In the genomic region with DNA sequence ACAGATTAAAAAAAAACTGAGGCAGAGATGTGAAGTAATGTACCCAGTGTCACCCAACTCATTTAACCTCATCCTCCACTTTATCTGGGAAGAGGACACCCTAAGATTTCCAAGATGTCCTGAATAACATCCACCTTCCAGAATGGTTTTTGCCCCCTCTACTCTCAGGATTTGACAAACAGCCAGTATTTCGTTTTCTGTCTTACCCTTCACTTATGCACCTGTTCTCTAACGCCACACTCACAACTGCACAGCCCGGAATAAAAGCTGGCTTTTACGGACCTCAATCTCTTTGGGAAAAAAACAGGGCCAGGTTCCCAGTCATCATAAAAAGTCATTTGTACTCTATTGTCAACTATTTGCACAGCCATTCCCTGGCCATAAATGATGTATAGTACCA, we compare ENCODE assay signal across 15 cellular contexts. TPM values are rescaled to one million over a fixed set of nuclear protein-coding genes. Genes with fewer than 3 reads are reported as not detected.
DNase-seq lines count a peak whose midpoint lies in the region; ATAC-seq and TF ChIP-seq lines count a peak whose summit lies in the region.
"Had no signal": no experiment of that assay in that cellular context is flagged by ENCODE, and none has a peak within 500 bp of the region (broad histone marks: within the 10 kb centered on the region; RNA-seq: fewer than 3 reads in every experiment).

No MANE protein-coding gene starts in this region.

- H3K36me3 ChIP-seq in duodenal mucosa (ENCODE audit: control insufficient read depth in 1 of 2, insufficient read depth in 2 of 2, low read length in 2 of 2) (no peaks in the 10 kb centered on the region), muscle layer of duodenum (ENCODE audit: control insufficient read depth in 1 of 2, insufficient read depth in 2 of 2, low read length in 2 of 2) (no peaks in the 10 kb centered on the region), ascending aorta (no peaks in the 10 kb centered on the region)
- H3K36me3 ChIP-seq: BE2C had no signal

- intact Hi-C loops in ascending aorta (cut with DNase I), result no loop called here

- ATAC-seq in HG02798 (IDR thresholded peaks at IDR 0.05; ENCODE audit: poor library complexity, unreplicated experiment), result no peak
- ATAC-seq: CD8-positive, alpha-beta T cell had no signal

- H3K9me3 ChIP-seq in duodenal mucosa (ENCODE audit: control insufficient read depth in 1 of 2, low read length in 2 of 2) (no peaks in the 10 kb centered on the region), muscle layer of duodenum (ENCODE audit: control insufficient read depth in 1 of 2, low read length in 2 of 2) (no peaks in the 10 kb centered on the region), ascending aorta (no peaks in the 10 kb centered on the region)
- H3K9me3 ChIP-seq: BE2C had no signal

- H3K27me3 ChIP-seq in duodenal mucosa (ENCODE audit: control insufficient read depth in 1 of 2, insufficient read depth in 2 of 2, low read length in 2 of 2), result no peaks in the 10 kb centered on the region
- H3K27me3 ChIP-seq in muscle layer of duodenum (ENCODE audit: low read depth, low read length), result no peaks in the 10 kb centered on the region
- no peaks in the 10 kb centered on the region for H3K27me3 ChIP-seq in ascending aorta

- H3K27ac ChIP-seq in duodenal mucosa (ENCODE audit: low read depth, low read length) (peak overlapping the region; percentile 77), muscle layer of duodenum (ENCODE audit: low read length) (peak overlapping the region; percentile 89), ascending aorta (no peak overlapping the region)

- peak overlapping the region in 1 of 2 donors; percentile 35 for H3K9ac ChIP-seq in duodenal mucosa (ENCODE audit: low read depth in 1 of 2, low read length in 2 of 2)

- TF ChIP-seq CTCF in ascending aorta (IDR thresholded peaks at IDR 0.05), result no peak

- H3K4me1 ChIP-seq in duodenal mucosa (ENCODE audit: control insufficient read depth in 1 of 2, insufficient read depth in 2 of 2, low read length in 2 of 2) (peaks cover 0 to 27% of the 10 kb centered on the region in 2 donors), muscle layer of duodenum (ENCODE audit: control insufficient read depth in 1 of 2, insufficient read depth in 2 of 2, low read length in 2 of 2) (no peaks in the 10 kb centered on the region), ascending aorta (no peaks in the 10 kb centered on the region)
- H3K4me1 ChIP-seq: BE2C had no signal

- H3K4me3 ChIP-seq in duodenal mucosa (ENCODE audit: low read depth in 1 of 2, low read length in 2 of 2), result no peak overlapping the region
- no peak overlapping the region for H3K4me3 ChIP-seq in muscle layer of duodenum (ENCODE audit: low read depth in 1 of 2, low read length in 2 of 2)
- H3K4me3 ChIP-seq in ascending aorta, result no peak overlapping the region

- DNase-seq in COLO668 (lab: John Stamatoyannopoulos, UW; ENCODE audit: unreplicated experiment) (peak; percentile 28), DMS79 (lab: John Stamatoyannopoulos, UW) (peak; percentile 72), nucleus accumbens (lab: John Stamatoyannopoulos, UW) (no peak), ascending aorta (ENCODE audit: low spot score in 2 of 2) (no peak)
- DNase-seq in effector CD8-positive, alpha-beta T cell (lab: John Stamatoyannopoulos, UW), result no peak
- DNase-seq: BE2C; CD8-positive, alpha-beta T cell; H7; MM.1S; NCI-H1417 treated with DMSO at 0.1 percent for 48 hours had no signal

RNA-seq across cellular contexts. Expression of a gene that starts 21.2 kb away (rescaled TPM):
- not detected for total RNA-seq in ascending aorta
- total RNA-seq: CD8-positive, alpha-beta T cell; H7; NCI-H460; RPMI7951 had no signal

RNA-seq across cellular contexts. Expression of a gene that starts 25.7 kb away (rescaled TPM):
- total RNA-seq in ascending aorta, result not detected
- total RNA-seq: CD8-positive, alpha-beta T cell; H7; NCI-H460; RPMI7951 had no signal

RNA-seq across cellular contexts. Expression of a gene that starts 46.1 kb away (rescaled TPM):
- not detected for total RNA-seq in ascending aorta
- total RNA-seq: CD8-positive, alpha-beta T cell; H7; NCI-H460; RPMI7951 had no signal

Comparison
In these comparisons a context has a peak if more than half of its experiments do, and no peak if none do; other contexts are left out.
1. DNase-seq: peak in COLO668 (single experiment) and DMS79 (single experiment); none in nucleus accumbens (0 of 56), ascending aorta (0 of 2) and effector CD8-positive, alpha-beta T cell (single experiment).
2. H3K27ac ChIP-seq: peak in duodenal mucosa (single experiment) and muscle layer of duodenum (single experiment); none in ascending aorta (0 of 2).